ENCODE assay signal across 8 cellular contexts in genomic region chr3:194682651-194683310, GRCh38. TPM values are rescaled to one million over a fixed set of nuclear protein-coding genes. Genes with fewer than 3 reads are reported as not detected.
DNase-seq lines count a peak whose midpoint lies in the region; ATAC-seq and TF ChIP-seq lines count a peak whose summit lies in the region.

No MANE protein-coding gene starts in this region.

- H3K4me3 ChIP-seq in AG04449 (ENCODE audit: low read depth, low read length) (peak overlapping the region; percentile 2; the same call in 1 of the 2 replicates), lower leg skin (ENCODE audit: low read depth, poor library complexity, severe bottlenecking) (no peak overlapping the region)

- no peak for TF ChIP-seq POLR2A in lower leg skin (IDR thresholded peaks at IDR 0.05)

- CTCF ChIA-PET in AG04449 (lab: Yijun Ruan, JAX), result interaction anchor here (0.7 to 14.2 kb wide), 76 partner anchors 8 to 843 kb away, joined by 3 to 288 read pairs (median 4); partner anchors contain the start of genes LSG1 and XXYLT1

- 9 to 22% methylated on average over 9 to 15 of the region's 15 CpGs for WGBS in lower leg skin, 2 donors

- TF ChIP-seq CTCF in AG04449 (IDR thresholded peaks at IDR 0.05; ENCODE audit: insufficient read depth, low read length, missing control alignments) (peak; percentile 79), lower leg skin (IDR thresholded peaks at IDR 0.05) (peak in 1 of 3 donors; percentile 92)

- ATAC-seq in GM18907 (IDR thresholded peaks at IDR 0.05; ENCODE audit: unreplicated experiment) (peak; percentile 61), HG03520 (IDR thresholded peaks at IDR 0.05; ENCODE audit: unreplicated experiment) (peak; percentile 42)

- POLR2A ChIA-PET in AG04449 (lab: Yijun Ruan, JAX), result interaction anchor here (0.6 to 1.6 kb wide), 6 partner anchors 11 to 825 kb away, joined by 3 to 12 read pairs (median 4); partner anchors contain the start of genes LSG1 and XXYLT1

- peak; percentile 53 for DNase-seq in AG04449 (ENCODE audit: low read depth, low spot score)
- peak; percentile 72 for DNase-seq in NCI-H526 treated with DMSO at 0.1 percent for 48 hours (lab: John Stamatoyannopoulos, UW)
- DNase-seq in activated CD4-positive, alpha-beta T cell treated with anti-CD3 and anti-CD28 coated beads for 4 hours, result peak; percentile 59 to 60
- peak; percentile 94 for DNase-seq in dermis blood vessel endothelial cell
- peak; percentile 77 to 94 for DNase-seq in lower leg skin (ENCODE audit: low spot score in 2 of 2)
- DNase-seq in stimulated activated CD4-positive, alpha-beta T cell treated with anti-CD3 and anti-CD28 coated beads, TNF-alpha, amount 100 ng/mL, for 24 hours (ENCODE audit: low read depth in 3 of 3), result peak in 2 of 3 experiments; percentile 53 to 64

- intact Hi-C loops in lower leg skin (cut with DNase I; ENCODE audit: low total_unique reads), result loop anchor here (5.0 kb wide), 1 partner anchor 425 kb away; no protein-coding TSS in a partner anchor

RNA-seq across cellular contexts. Expression of gene FAM43A, which starts 2.9 kb away (rescaled TPM):
- total RNA-seq in dermis blood vessel endothelial cell (313 and 423 TPM in 2 replicates), lower leg skin (100 to 1,000 TPM in 1 of 4 donors, 10 to 100 TPM in 3; 56.0 to 104 (median 77.1) TPM)

RNA-seq across cellular contexts. Expression of gene LSG1, which starts 10.8 kb away (rescaled TPM):
- total RNA-seq in dermis blood vessel endothelial cell (58.5 and 72.8 TPM in 2 replicates), lower leg skin (10 to 100 TPM; 31.7 to 45.9 (median 38.9) TPM)

RNA-seq across cellular contexts. Expression of gene TMEM44, which starts 49.6 kb away (rescaled TPM):
- total RNA-seq in dermis blood vessel endothelial cell, result 50.3 and 96.5 TPM in 2 replicates
- total RNA-seq in lower leg skin, result 1 to 10 TPM; 1.2 to 8.5 (median 4.6) TPM
